ENCODE assay signal across 2 cellular contexts in the genomic region with DNA sequence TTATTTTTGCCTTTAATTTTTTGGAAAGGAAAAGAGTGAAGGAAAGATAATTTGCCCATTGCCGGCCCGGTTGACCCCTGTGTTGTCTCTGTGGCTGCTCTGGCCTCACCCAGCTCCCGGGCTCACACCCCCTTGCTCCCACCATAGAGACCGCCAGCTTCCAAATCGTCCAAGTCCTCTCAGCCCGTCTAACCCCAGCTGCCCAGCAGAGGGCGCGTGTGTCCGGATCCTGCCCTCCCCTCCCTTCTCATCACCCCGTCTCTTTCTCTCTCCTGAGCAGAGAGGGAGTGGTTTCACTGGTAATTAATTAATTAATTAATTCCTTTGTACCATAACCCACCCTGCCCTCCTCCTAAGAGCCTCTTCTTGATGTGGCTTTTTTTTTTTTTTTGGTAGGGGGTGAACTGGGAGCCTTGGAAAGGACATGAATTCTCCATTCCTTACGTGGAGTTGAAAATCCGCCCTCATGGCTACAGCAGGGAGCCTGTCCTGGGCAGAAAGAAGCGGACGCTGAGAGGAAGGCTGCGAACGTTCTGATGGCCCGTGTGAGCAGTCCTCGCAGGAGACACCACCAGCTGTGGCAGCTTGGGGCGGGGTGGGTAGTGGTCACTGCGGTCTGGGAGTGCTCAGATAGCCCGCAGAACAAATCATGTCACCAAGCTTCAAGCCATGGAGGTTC.
TF ChIP-seq lines count a peak whose summit lies in the region.

No MANE protein-coding gene starts in this region.

TF ChIP-seq in A549, 52 proteins besides CTCF, POLR2A, EP300 and RAD21:
- TF ChIP-seq SMC3 (IDR thresholded peaks at IDR 0.05), result peak; percentile 54
- TF ChIP-seq, protein P1, sequence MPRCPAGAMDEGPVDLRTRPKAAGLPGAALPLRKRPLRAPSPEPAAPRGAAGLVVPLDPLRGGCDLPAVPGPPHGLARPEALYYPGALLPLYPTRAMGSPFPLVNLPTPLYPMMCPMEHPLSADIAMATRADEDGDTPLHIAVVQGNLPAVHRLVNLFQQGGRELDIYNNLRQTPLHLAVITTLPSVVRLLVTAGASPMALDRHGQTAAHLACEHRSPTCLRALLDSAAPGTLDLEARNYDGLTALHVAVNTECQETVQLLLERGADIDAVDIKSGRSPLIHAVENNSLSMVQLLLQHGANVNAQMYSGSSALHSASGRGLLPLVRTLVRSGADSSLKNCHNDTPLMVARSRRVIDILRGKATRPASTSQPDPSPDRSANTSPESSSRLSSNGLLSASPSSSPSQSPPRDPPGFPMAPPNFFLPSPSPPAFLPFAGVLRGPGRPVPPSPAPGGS (IDR thresholded peaks at IDR 0.05), result no peak
TF ChIP-seq in A549: peak in this region for 1.

TF ChIP-seq in IMR-90, 13 proteins besides CTCF, POLR2A, EP300 and RAD21:
- TF ChIP-seq, protein P2, sequence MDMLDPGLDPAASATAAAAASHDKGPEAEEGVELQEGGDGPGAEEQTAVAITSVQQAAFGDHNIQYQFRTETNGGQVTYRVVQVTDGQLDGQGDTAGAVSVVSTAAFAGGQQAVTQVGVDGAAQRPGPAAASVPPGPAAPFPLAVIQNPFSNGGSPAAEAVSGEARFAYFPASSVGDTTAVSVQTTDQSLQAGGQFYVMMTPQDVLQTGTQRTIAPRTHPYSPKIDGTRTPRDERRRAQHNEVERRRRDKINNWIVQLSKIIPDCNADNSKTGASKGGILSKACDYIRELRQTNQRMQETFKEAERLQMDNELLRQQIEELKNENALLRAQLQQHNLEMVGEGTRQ (IDR thresholded peaks at IDR 0.05; ENCODE audit: low read depth, low read length), result 0 out of 2 replicates have a peak, but pooled peaks have one; percentile 3
- TF ChIP-seq SMC3 (IDR thresholded peaks at IDR 0.05; ENCODE audit: low read depth, low read length) (peak; percentile 43), MAZ (IDR thresholded peaks at IDR 0.05; ENCODE audit: borderline replicate concordance, low read depth, low read length) (peak; percentile 35; the same call in 1 of the 2 replicates), MAFK (IDR thresholded peaks at IDR 0.05; ENCODE audit: low read depth, low read length) (no peak), CHD1 (IDR thresholded peaks at IDR 0.05; ENCODE audit: low read depth, low read length) (no peak)
TF ChIP-seq in IMR-90: peak in this region for 3.
